ENCODE assay signal across 8 cellular contexts in the genomic region with DNA sequence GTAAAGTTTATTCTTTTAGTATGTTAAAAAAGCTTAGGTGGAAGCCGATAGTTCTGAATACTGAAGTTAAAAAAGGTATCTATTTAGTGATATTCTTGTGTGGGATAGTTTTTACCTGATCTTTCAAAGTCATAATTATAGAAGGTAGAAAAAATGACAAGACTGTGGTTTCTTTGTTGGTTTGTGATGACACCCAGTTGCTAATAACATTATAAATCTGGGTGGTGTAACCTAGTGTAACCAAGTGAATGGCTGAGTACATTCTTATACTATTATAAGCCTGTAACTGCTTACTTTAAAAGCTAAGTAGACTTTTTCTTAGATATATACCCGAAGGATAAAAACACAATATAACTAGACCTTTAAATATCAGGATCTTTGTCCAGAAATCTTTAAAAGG. TPM values are rescaled to one million over a fixed set of nuclear protein-coding genes. Genes with fewer than 3 reads are reported as not detected.
DNase-seq lines count a peak whose midpoint lies in the region; ATAC-seq and TF ChIP-seq lines count a peak whose summit lies in the region.

No MANE protein-coding gene starts in this region.

- peak overlapping the region; percentile 85 for H3K27ac Mint-ChIP-seq in activated naive CD4-positive, alpha-beta T cell treated with anti-CD3 and anti-CD28 coated beads for 36 hours

- H3K4me1 ChIP-seq in subcutaneous abdominal adipose tissue (ENCODE audit: control insufficient read depth in 5 of 5, insufficient read depth in 5 of 5, low read length in 5 of 5) = peaks cover 2 to 53% (median 50%) of the 10 kb centered on the region in 5 donors

- H3K9me3 ChIP-seq in WERI-Rb-1 (ENCODE audit: severe bottlenecking) (no peaks in the 10 kb centered on the region), subcutaneous abdominal adipose tissue (ENCODE audit: control insufficient read depth in 5 of 5, low read length in 5 of 5) (no peaks in the 10 kb centered on the region)

- ATAC-seq in HG02938 (IDR thresholded peaks at IDR 0.05; ENCODE audit: unreplicated experiment) = no peak

- no peaks in the 10 kb centered on the region for H3K9me3 Mint-ChIP-seq in activated naive CD4-positive, alpha-beta T cell treated with anti-CD3 and anti-CD28 coated beads for 36 hours

- no peak for DNase-seq in activated naive CD4-positive, alpha-beta T cell treated with anti-CD3 and anti-CD28 coated beads for 36 hours
- no peak for DNase-seq in activated naive CD4-positive, alpha-beta T cell treated with Interleukin-2 at 50 U/mL for 16 hours
- DNase-seq in WERI-Rb-1 = no peak
- peak; percentile 50 for DNase-seq in hepatic stellate cell (ENCODE audit: low spot score)
- DNase-seq in NCI-H526 treated with DMSO at 0.1 percent for 48 hours (lab: John Stamatoyannopoulos, UW) = no peak
- DNase-seq in UCSD-AML1 (lab: John Stamatoyannopoulos, UW; ENCODE audit: unreplicated experiment) = no peak

- CTCF ChIA-PET in activated naive CD4-positive, alpha-beta T cell treated with anti-CD3 and anti-CD28 coated beads for 36 hours (lab: Charles Lee) = interaction anchor here (0.6 to 3.1 kb wide), 2 partner anchors 50 to 99 kb away, joined by 3 to 31 read pairs; no protein-coding TSS in a partner anchor

- TF ChIP-seq CTCF in WERI-Rb-1 (IDR thresholded peaks at IDR 0.05; ENCODE audit: low read depth, low read length) = no peak

- H3K36me3 Mint-ChIP-seq in activated naive CD4-positive, alpha-beta T cell treated with anti-CD3 and anti-CD28 coated beads for 36 hours (ENCODE audit: low read depth) = peaks cover 15% of the 10 kb centered on the region

- H3K27me3 ChIP-seq in WERI-Rb-1 (ENCODE audit: insufficient read depth, low read depth, severe bottlenecking) (no peaks in the 10 kb centered on the region), subcutaneous abdominal adipose tissue (ENCODE audit: control insufficient read depth in 5 of 5, insufficient read depth in 4 of 5, low read length in 5 of 5) (no peaks in the 10 kb centered on the region)

- H3K9ac ChIP-seq in subcutaneous abdominal adipose tissue (ENCODE audit: low read length in 5 of 5) = peak overlapping the region; percentile 85 to 98 (median 97)

- H3K27me3 Mint-ChIP-seq in activated naive CD4-positive, alpha-beta T cell treated with anti-CD3 and anti-CD28 coated beads for 36 hours (ENCODE audit: low read depth) = no peaks in the 10 kb centered on the region

- peak overlapping the region; percentile 90 for H3K4me3 Mint-ChIP-seq in activated naive CD4-positive, alpha-beta T cell treated with anti-CD3 and anti-CD28 coated beads for 36 hours

- H3K4me1 Mint-ChIP-seq in activated naive CD4-positive, alpha-beta T cell treated with anti-CD3 and anti-CD28 coated beads for 36 hours (ENCODE audit: low read depth) = peaks cover 49% of the 10 kb centered on the region

- H3K27ac ChIP-seq in WERI-Rb-1 = peak overlapping the region; percentile 95
- H3K27ac ChIP-seq in subcutaneous abdominal adipose tissue (ENCODE audit: low read depth, low read length) = peak overlapping the region; percentile 94

- intact Hi-C loops in activated naive CD4-positive, alpha-beta T cell treated with anti-CD3 and anti-CD28 coated beads for 36 hours (cut with micrococcal nuclease) = loop anchor here (1.0 to 2.0 kb wide), 2 partner anchors 8 to 62 kb away; no protein-coding TSS in a partner anchor

- H3K36me3 ChIP-seq in WERI-Rb-1 (peaks cover 23% of the 10 kb centered on the region; the same call in 1 of the 2 replicates), subcutaneous abdominal adipose tissue (ENCODE audit: control insufficient read depth in 5 of 5, insufficient read depth in 5 of 5, low read length in 5 of 5) (no peaks in the 10 kb centered on the region)

- H3K4me3 ChIP-seq in WERI-Rb-1 (ENCODE audit: low read depth, low read length) (peak overlapping the region; percentile 91), subcutaneous abdominal adipose tissue (ENCODE audit: low read depth in 1 of 5, low read length in 5 of 5) (peak overlapping the region; percentile 80 to 96 (median 93))

RNA-seq across cellular contexts. Expression of gene CDK13, which starts 2.3 kb away (rescaled TPM):
- 10 to 100 TPM; 27.8 to 28.1 TPM for total RNA-seq in activated naive CD4-positive, alpha-beta T cell treated with anti-CD3 and anti-CD28 coated beads for 36 hours
